9 cellular contexts compared by ENCODE assay signal in genomic region chr6:158039571-158040050, GRCh38. TPM values are rescaled to one million over a fixed set of nuclear protein-coding genes. Genes with fewer than 3 reads are reported as not detected.
DNase-seq lines count a peak whose midpoint lies in the region; ATAC-seq and TF ChIP-seq lines count a peak whose summit lies in the region.
"Had no signal": no experiment of that assay in that cellular context is flagged by ENCODE, and none has a peak within 500 bp of the region (broad histone marks: within the 10 kb centered on the region; RNA-seq: fewer than 3 reads in every experiment).

No MANE protein-coding gene starts in this region.

- no peak for ATAC-seq in HG03521 (IDR thresholded peaks at IDR 0.05; ENCODE audit: unreplicated experiment)

- H3K27me3 ChIP-seq in SJCRH30 (no peaks in the 10 kb centered on the region), endodermal cell (ENCODE audit: control insufficient read depth, insufficient read depth, low read length, poor library complexity, severe bottlenecking) (no peaks in the 10 kb centered on the region), rectal smooth muscle tissue (ENCODE audit: control insufficient read depth, insufficient read depth, low read length) (no peaks in the 10 kb centered on the region)

- H3K4me1 ChIP-seq in SJCRH30 (peaks cover 51% of the 10 kb centered on the region), endodermal cell (ENCODE audit: control insufficient read depth, insufficient read depth, low read length) (peaks cover 11% of the 10 kb centered on the region), rectal smooth muscle tissue (ENCODE audit: control insufficient read depth, insufficient read depth, low read length) (peaks cover 29% of the 10 kb centered on the region)

- DNase-seq in GM12865 (ENCODE audit: low read depth), result peak; percentile 30
- DNase-seq in SJCRH30, result no peak
- no peak for DNase-seq in endodermal cell
- no peak for DNase-seq in NCI-H748 (lab: John Stamatoyannopoulos, UW; ENCODE audit: unreplicated experiment)
- no peak for DNase-seq in NCI-H2107 treated with DMSO at 0.1 percent for 48 hours (lab: John Stamatoyannopoulos, UW; ENCODE audit: unreplicated experiment)
- DNase-seq in activated gamma-delta T cell (lab: John Stamatoyannopoulos, UW), result no peak

- no peaks in the 10 kb centered on the region for H3K9me3 ChIP-seq in SJCRH30 (replicated peaks)
- H3K9me3 ChIP-seq in endodermal cell (ENCODE audit: control insufficient read depth, low read length), result no peaks in the 10 kb centered on the region

- no peak overlapping the region for H3K4me3 Mint-ChIP-seq in endodermal cell

- TF ChIP-seq CTCF in GM12865 (IDR thresholded peaks at IDR 0.05; ENCODE audit: insufficient read depth, low read depth, low read length, missing control alignments), result no peak
- no peak for TF ChIP-seq CTCF in endodermal cell (conservative IDR thresholded peaks at IDR 0.05)

- H3K9me3 Mint-ChIP-seq in endodermal cell, result peaks cover 2% of the 10 kb centered on the region

- H3K27me3 Mint-ChIP-seq in endodermal cell (ENCODE audit: insufficient read depth), result no peaks in the 10 kb centered on the region

- WGBS in endodermal cell (ENCODE audit: insufficient coverage in 1 of 2, insufficient read length in 1 of 2), 2 experiments, result 92 to 97% methylated on average over 10 to 17 of the region's 17 CpGs

- H3K4me1 Mint-ChIP-seq in endodermal cell, result peaks cover 30% of the 10 kb centered on the region

- H3K9ac ChIP-seq in endodermal cell (ENCODE audit: extremely low read depth, low read length, poor library complexity, severe bottlenecking), result no peak overlapping the region
- H3K9ac ChIP-seq in rectal smooth muscle tissue (ENCODE audit: low read length), result no peak overlapping the region
- H3K9ac ChIP-seq: KMS-11 had no signal

- peak overlapping the region; percentile 90 for H3K27ac Mint-ChIP-seq in endodermal cell

- peak overlapping the region; percentile 87 for H3K27ac ChIP-seq in SJCRH30
- H3K27ac ChIP-seq in endodermal cell (ENCODE audit: low read depth, low read length), result no peak overlapping the region
- peak overlapping the region; percentile 80 for H3K27ac ChIP-seq in rectal smooth muscle tissue (ENCODE audit: low read depth, low read length)
- H3K27ac ChIP-seq: KMS-11 had no signal

- H3K4me3 ChIP-seq in GM12865 (ENCODE audit: low read depth, low read length) (no peak overlapping the region), SJCRH30 (no peak overlapping the region), endodermal cell (ENCODE audit: low read length) (no peak overlapping the region), rectal smooth muscle tissue (ENCODE audit: low read length) (no peak overlapping the region)

- peaks cover 28% of the 10 kb centered on the region for H3K36me3 Mint-ChIP-seq in endodermal cell (ENCODE audit: low read depth)

- H3K36me3 ChIP-seq in SJCRH30 (peaks cover 21% of the 10 kb centered on the region), endodermal cell (ENCODE audit: control insufficient read depth, insufficient read depth, low read length) (peaks cover 15% of the 10 kb centered on the region), rectal smooth muscle tissue (ENCODE audit: control insufficient read depth, insufficient read depth, low read length) (peaks cover 4% of the 10 kb centered on the region)

RNA-seq across cellular contexts. Expression of gene SYNJ2, which starts 57.9 kb away (rescaled TPM):
- total RNA-seq in SJCRH30 (2014; rRNA removed; shearing (Covaris generic)), result 32.5 and 33.4 TPM in 2 replicates
- total RNA-seq in endodermal cell, result 10 to 100 TPM; 21.2 to 32.8 TPM
- 4.3 TPM for polyA plus RNA-seq in endodermal cell (2013, experiment 1 of 2)
- polyA plus RNA-seq in endodermal cell (2013, experiment 2 of 2), result 4.7 TPM
